20 cellular contexts compared by ENCODE assay signal in the genomic region with DNA sequence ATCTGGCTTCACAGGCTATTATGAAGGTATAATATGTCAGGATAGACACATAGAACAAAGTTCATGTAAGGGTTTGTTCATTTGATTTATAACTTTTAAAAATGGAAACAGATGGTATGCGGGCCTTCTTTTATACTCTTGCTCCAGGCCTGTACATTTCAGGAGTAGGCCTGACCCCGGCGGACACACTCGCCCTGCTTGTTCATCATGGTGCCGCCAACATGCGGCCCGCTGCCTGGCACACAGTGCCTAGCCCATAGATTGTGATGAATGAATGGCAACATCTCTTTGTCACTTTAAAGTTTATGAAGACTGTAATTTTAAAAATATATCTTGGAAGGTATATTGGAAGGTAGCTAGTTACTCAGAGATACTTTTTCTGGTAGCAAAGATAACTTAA.
A peak's percentile ranks its signal among the peaks of the same experiment; 100 is the strongest.
DNase-seq lines count a peak whose midpoint lies in the region; ATAC-seq, FAIRE-seq and TF ChIP-seq lines count a peak whose summit lies in the region.
"Had no signal": no experiment of that assay in that cellular context is flagged by ENCODE, and none has a peak within 500 bp of the region (broad histone marks: within the 10 kb centered on the region; RNA-seq: fewer than 3 reads in every experiment).

No MANE protein-coding gene starts in this region.

- H3K27ac ChIP-seq in CD4-positive, alpha-beta T cell (ENCODE audit: low read depth, low read length): no peak overlapping the region
- peak overlapping the region; percentile 68 for H3K27ac ChIP-seq in psoas muscle
- H3K27ac ChIP-seq: BLaER1, GM23248, HL-60 had no signal

- no peaks in the 10 kb centered on the region for H3K27me3 ChIP-seq in CD4-positive, alpha-beta T cell (ENCODE audit: control insufficient read depth, insufficient read depth, low read length)
- H3K27me3 ChIP-seq in psoas muscle (ENCODE audit: insufficient read depth in 3 of 3, low read length in 2 of 3): no peaks in the 10 kb centered on the region
- H3K27me3 ChIP-seq: BLaER1 had no signal

- DNase-seq in activated CD4-positive, alpha-beta T cell treated with anti-CD3 and anti-CD28 coated beads, Interleukin-2, amount 10 ng/mL, durations not matched to agents 7 days and 5 days: no peak
- DNase-seq in activated CD4-positive, alpha-beta T cell treated with anti-CD3 and anti-CD28 coated beads for 4 hours: no peak
- no peak for DNase-seq in CD4-positive, alpha-beta T cell
- DNase-seq in left colon (no peak), psoas muscle (no peak), mucosa of gallbladder (ENCODE audit: low spot score) (no peak), D721Med (ENCODE audit: insufficient read length, low spot score) (no peak), type B pancreatic cell (ENCODE audit: extremely low spot score, unreplicated experiment) (no peak)
- DNase-seq: 8988T, AML-193, DMS153, DMS79 treated with DMSO at 0.1 percent for 48 hours, EL, GM23248 had no signal

- H3K36me3 ChIP-seq in psoas muscle (ENCODE audit: insufficient read depth in 1 of 2, low read depth in 1 of 2): peaks cover 6 to 64% of the 10 kb centered on the region in 2 donors

- no peaks in the 10 kb centered on the region for H3K9me3 Mint-ChIP-seq in activated CD4-positive, alpha-beta T cell treated with anti-CD3 and anti-CD28 coated beads, Interleukin-2, amount 10 ng/mL, durations not matched to agents 7 days and 5 days
- H3K9me3 Mint-ChIP-seq in CD4-positive, alpha-beta T cell: no peaks in the 10 kb centered on the region
- no peaks in the 10 kb centered on the region for H3K9me3 Mint-ChIP-seq in type B pancreatic cell

- no peaks in the 10 kb centered on the region for H3K27me3 Mint-ChIP-seq in activated CD4-positive, alpha-beta T cell treated with anti-CD3 and anti-CD28 coated beads, Interleukin-2, amount 10 ng/mL, durations not matched to agents 7 days and 5 days
- H3K27me3 Mint-ChIP-seq in CD4-positive, alpha-beta T cell: no peaks in the 10 kb centered on the region
- H3K27me3 Mint-ChIP-seq in type B pancreatic cell: no peaks in the 10 kb centered on the region

- CTCF ChIA-PET in activated CD4-positive, alpha-beta T cell treated with anti-CD3 and anti-CD28 coated beads, Interleukin-2, amount 10 ng/mL, durations not matched to agents 7 days and 5 days (lab: Charles Lee): no interaction called here
- CTCF ChIA-PET in CD4-positive, alpha-beta T cell (lab: Charles Lee): no interaction called here

- peaks cover 43% of the 10 kb centered on the region for H3K36me3 Mint-ChIP-seq in activated CD4-positive, alpha-beta T cell treated with anti-CD3 and anti-CD28 coated beads, Interleukin-2, amount 10 ng/mL, durations not matched to agents 7 days and 5 days (ENCODE audit: low read depth)
- H3K36me3 Mint-ChIP-seq in CD4-positive, alpha-beta T cell (ENCODE audit: low read depth): peaks cover 49% of the 10 kb centered on the region
- peaks cover 21% of the 10 kb centered on the region for H3K36me3 Mint-ChIP-seq in type B pancreatic cell

- FAIRE-seq in D721Med (lab: Jason Lieb, UNC): no peak
- FAIRE-seq: G401.6, GM12891, H54 had no signal

- no peak overlapping the region for H3K4me3 Mint-ChIP-seq in activated CD4-positive, alpha-beta T cell treated with anti-CD3 and anti-CD28 coated beads, Interleukin-2, amount 10 ng/mL, durations not matched to agents 7 days and 5 days
- no peak overlapping the region for H3K4me3 Mint-ChIP-seq in CD4-positive, alpha-beta T cell
- H3K4me3 Mint-ChIP-seq in type B pancreatic cell: no peak overlapping the region

- peaks cover 16% of the 10 kb centered on the region for H3K4me1 ChIP-seq in psoas muscle

- ATAC-seq in CD4-positive, alpha-beta T cell (ENCODE audit: poor library complexity): no peak
- peak; percentile 26 for ATAC-seq in left colon
- peak in 2 of 4 donors; percentile 11 to 18 for ATAC-seq in psoas muscle
- ATAC-seq: HCT116 had no signal

- H3K27ac Mint-ChIP-seq in activated CD4-positive, alpha-beta T cell treated with anti-CD3 and anti-CD28 coated beads, Interleukin-2, amount 10 ng/mL, durations not matched to agents 7 days and 5 days: peak overlapping the region; percentile 68
- H3K27ac Mint-ChIP-seq in CD4-positive, alpha-beta T cell: peak overlapping the region; percentile 20
- H3K27ac Mint-ChIP-seq in type B pancreatic cell: no peak overlapping the region

- H3K9me3 ChIP-seq in CD4-positive, alpha-beta T cell (ENCODE audit: control insufficient read depth, low read length): no peaks in the 10 kb centered on the region
- no peaks in the 10 kb centered on the region for H3K9me3 ChIP-seq in psoas muscle
- H3K9me3 ChIP-seq: BLaER1 had no signal

- 52 to 85% (median 54%) methylated on average over 7 of the region's 7 CpGs for WGBS in psoas muscle, 3 donors

- intact Hi-C loops in CD4-positive, alpha-beta T cell (cut with DNase I, micrococcal nuclease): no loop called here
- intact Hi-C loops in left colon (cut with DNase I, micrococcal nuclease) (no loop called here), psoas muscle (cut with DNase I) (no loop called here)

- peaks cover 10% of the 10 kb centered on the region for H3K4me1 Mint-ChIP-seq in activated CD4-positive, alpha-beta T cell treated with anti-CD3 and anti-CD28 coated beads, Interleukin-2, amount 10 ng/mL, durations not matched to agents 7 days and 5 days
- H3K4me1 Mint-ChIP-seq in CD4-positive, alpha-beta T cell (ENCODE audit: low read depth): peaks cover 10% of the 10 kb centered on the region
- H3K4me1 Mint-ChIP-seq in type B pancreatic cell (ENCODE audit: unreplicated experiment): no peaks in the 10 kb centered on the region

- POLR2A ChIA-PET in activated CD4-positive, alpha-beta T cell treated with anti-CD3 and anti-CD28 coated beads, Interleukin-2, amount 10 ng/mL, durations not matched to agents 7 days and 5 days (lab: Charles Lee): no interaction called here
- POLR2A ChIA-PET in CD4-positive, alpha-beta T cell (lab: Charles Lee): no interaction called here

- no peak overlapping the region for H3K4me3 ChIP-seq in psoas muscle
- H3K4me3 ChIP-seq: BLaER1, GM23248 had no signal

- TF ChIP-seq CTCF in CD4-positive, alpha-beta T cell (IDR thresholded peaks at IDR 0.05): no peak
- TF ChIP-seq CTCF in psoas muscle (IDR thresholded peaks at IDR 0.05) (no peak), D721Med (IDR thresholded peaks at IDR 0.05; ENCODE audit: insufficient read depth, missing control alignments) (no peak), type B pancreatic cell (conservative IDR thresholded peaks at IDR 0.05) (no peak)
